ENCODE assay signal across 21 cellular contexts in genomic region chr16:48850097-48850496, GRCh38.
"Had no signal": no experiment of that assay in that cellular context is flagged by ENCODE, and none has a peak within 500 bp of the region (broad histone marks: within the 10 kb centered on the region; RNA-seq: fewer than 3 reads in every experiment).

No MANE protein-coding gene starts in this region.

- DNase-seq: cortex of kidney; effector memory CD8-positive, alpha-beta T cell; erythroblast; esophagus squamous epithelium; head of caudate nucleus; left cardiac atrium; left lung; mammary epithelial cell; mesendoderm; midbrain; naive thymus-derived CD4-positive, alpha-beta T cell; sigmoid colon; stimulated activated CD4-positive, alpha-beta T cell treated with anti-CD3 and anti-CD28 coated beads, Interleukin-4, amount 100 ng/mL, for 4 hours; stimulated activated naive CD8-positive, alpha-beta T cell treated with anti-CD3 and anti-CD28 coated beads, Interleukin-15, Interleukin-2, amounts not matched to agents 100 U/mL and 50 U/mL, for 24 hours; substantia nigra; testis; tibial artery had no signal

- H3K9me3 ChIP-seq: esophagus squamous epithelium, left lung, right atrium auricular region, sigmoid colon, testis, tibial artery had no signal

- H2AFZ ChIP-seq: neural progenitor cell, parathyroid adenoma had no signal

- H3K27ac ChIP-seq: esophagus squamous epithelium, left lung, neural progenitor cell, parathyroid adenoma, right atrium auricular region, sigmoid colon, testis, tibial artery had no signal

- H3K4me3 ChIP-seq: esophagus squamous epithelium, left lung, neural progenitor cell, right atrium auricular region, sigmoid colon, testis, tibial artery had no signal

- H3K4me1 ChIP-seq: esophagus squamous epithelium, left lung, neural progenitor cell, parathyroid adenoma, right atrium auricular region, sigmoid colon, testis, tibial artery had no signal

- H3K79me2 ChIP-seq: parathyroid adenoma had no signal

- ATAC-seq: effector memory CD8-positive, alpha-beta T cell; left cardiac atrium; left lung; naive thymus-derived CD4-positive, alpha-beta T cell; stimulated activated memory B cell treated with anti-CD40 and anti-IgM and Interleukin-4, amounts not matched to agents 10 μg/mL and 1 μg/mL and 100 μg/mL, for 72 hours; stimulated activated naive CD8-positive, alpha-beta T cell treated with anti-CD3 and anti-CD28 coated beads, Interleukin-15, Interleukin-2, amounts not matched to agents 100 U/mL and 50 U/mL, for 24 hours had no signal

- H3K36me3 ChIP-seq: esophagus squamous epithelium, left lung, neural progenitor cell, right atrium auricular region, sigmoid colon, tibial artery had no signal

- H3K4me2 ChIP-seq: neural progenitor cell had no signal

- H3K27me3 ChIP-seq: esophagus squamous epithelium, neural progenitor cell, right atrium auricular region, sigmoid colon, testis, tibial artery had no signal

- H3K9ac ChIP-seq: neural progenitor cell, parathyroid adenoma had no signal
